In the genomic region with DNA sequence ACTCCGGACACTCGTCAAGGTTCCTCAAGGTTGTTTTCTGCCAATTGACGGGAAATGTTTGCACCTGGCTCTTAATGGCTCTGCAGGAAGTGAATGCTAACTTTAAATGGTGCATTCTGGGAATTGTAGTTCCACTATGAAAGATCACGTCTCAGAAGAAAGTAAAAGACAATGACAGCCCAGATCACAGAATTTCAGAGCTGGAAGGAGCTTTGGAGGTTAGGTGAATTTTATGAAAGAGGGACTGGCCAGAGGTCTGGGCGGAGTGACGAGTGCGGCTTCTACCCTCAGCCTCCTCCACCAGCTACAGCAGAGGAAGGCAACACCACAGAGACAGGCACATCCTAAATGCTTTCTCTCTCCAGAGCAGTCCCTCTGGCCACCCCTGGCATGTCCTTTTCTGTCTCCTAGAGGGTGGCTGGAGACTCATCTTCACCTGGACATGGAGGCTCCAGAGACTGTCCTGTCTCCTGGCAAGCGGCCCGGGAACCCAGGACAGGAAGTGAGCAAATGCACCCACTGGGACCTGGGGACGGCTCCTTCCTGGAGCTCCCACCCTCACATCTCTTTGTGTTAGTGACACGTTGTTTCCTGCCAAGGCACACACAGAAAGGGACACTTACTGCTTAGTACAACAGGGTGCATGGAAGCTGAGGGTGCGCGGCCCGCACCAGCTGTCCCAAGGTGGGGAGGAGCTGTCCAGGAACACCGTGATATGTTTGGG, we compare ENCODE assay signal across 8 cellular contexts.
DNase-seq lines count a peak whose midpoint lies in the region; TF ChIP-seq lines count a peak whose summit lies in the region.

No MANE protein-coding gene starts in this region.

- H3K4me1 Mint-ChIP-seq in activated naive CD4-positive, alpha-beta T cell treated with anti-CD3 and anti-CD28 coated beads, Interleukin-2, amount 50 U/mL, for 24 hours: peaks cover 47% of the 10 kb centered on the region

- H2AFZ ChIP-seq in Loucy (ENCODE audit: low read length): peak overlapping the region; percentile 74

- no peaks in the 10 kb centered on the region for H3K9me3 ChIP-seq in Loucy (ENCODE audit: insufficient read depth, low read depth, low read length)

- peaks cover 18% of the 10 kb centered on the region for H3K36me3 Mint-ChIP-seq in activated naive CD4-positive, alpha-beta T cell treated with anti-CD3 and anti-CD28 coated beads, Interleukin-2, amount 50 U/mL, for 24 hours

- peaks cover 28% of the 10 kb centered on the region for H3K79me2 ChIP-seq in Loucy (ENCODE audit: insufficient read depth, low read length)

- H3K4me1 ChIP-seq in Loucy (ENCODE audit: insufficient read depth, low read length, poor library complexity, severe bottlenecking): peaks cover 11% of the 10 kb centered on the region

- H4K20me1 ChIP-seq in Loucy (ENCODE audit: insufficient read depth, low read length, poor library complexity, severe bottlenecking): no peaks in the 10 kb centered on the region

- H3K9me2 ChIP-seq in Loucy (replicated peaks; ENCODE audit: low read depth, low read length): no peaks in the 10 kb centered on the region

- H3K4me3 ChIP-seq in Loucy (ENCODE audit: low read length, poor library complexity, severe bottlenecking) (peak overlapping the region; percentile 74), foreskin fibroblast (ENCODE audit: low read depth in 1 of 2, low read length in 2 of 2) (no peak overlapping the region)

- H3K4me2 ChIP-seq in Loucy (ENCODE audit: low read depth, low read length, poor library complexity, severe bottlenecking): peak overlapping the region; percentile 74

- no peaks in the 10 kb centered on the region for H3F3A ChIP-seq in Loucy (ENCODE audit: low read depth)

- peaks cover 5% of the 10 kb centered on the region for H3K9me3 Mint-ChIP-seq in activated naive CD4-positive, alpha-beta T cell treated with anti-CD3 and anti-CD28 coated beads, Interleukin-2, amount 50 U/mL, for 24 hours

- peak overlapping the region; percentile 84 for H3K4me3 Mint-ChIP-seq in activated naive CD4-positive, alpha-beta T cell treated with anti-CD3 and anti-CD28 coated beads, Interleukin-2, amount 50 U/mL, for 24 hours

- H3K27ac Mint-ChIP-seq in activated naive CD4-positive, alpha-beta T cell treated with anti-CD3 and anti-CD28 coated beads, Interleukin-2, amount 50 U/mL, for 24 hours: peak overlapping the region; percentile 94

- TF ChIP-seq CTCF in Loucy (conservative IDR thresholded peaks at IDR 0.05; ENCODE audit: low read length): no peak
- TF ChIP-seq CTCF in foreskin fibroblast (IDR thresholded peaks at IDR 0.05; ENCODE audit: low read depth, low read length): no peak

- DNase-seq in NCI-H2227 (lab: John Stamatoyannopoulos, UW; ENCODE audit: unreplicated experiment) (peak; percentile 67), NCI-H2227 treated with DMSO at 0.1 percent for 48 hours (lab: John Stamatoyannopoulos, UW) (no peak), left kidney (ENCODE audit: low read depth, low spot score) (peak; percentile 68), DMS79 (lab: John Stamatoyannopoulos, UW) (no peak), foreskin fibroblast (no peak), putamen (ENCODE audit: low spot score) (no peak)

- no peaks in the 10 kb centered on the region for H3K27me3 ChIP-seq in Loucy (ENCODE audit: insufficient read depth, low read length, poor library complexity, severe bottlenecking)

- peaks cover 3% of the 10 kb centered on the region; the same call in 1 of the 2 replicates for H3K36me3 ChIP-seq in Loucy (ENCODE audit: insufficient read depth, low read length)

- H3K9ac ChIP-seq in Loucy (ENCODE audit: low read depth, low read length, poor library complexity, severe bottlenecking): peak overlapping the region; percentile 64

- H3K27me3 Mint-ChIP-seq in activated naive CD4-positive, alpha-beta T cell treated with anti-CD3 and anti-CD28 coated beads, Interleukin-2, amount 50 U/mL, for 24 hours: no peaks in the 10 kb centered on the region

Comparison
In these comparisons a context has a peak if more than half of its experiments do, and no peak if none do; other contexts are left out.
1. DNase-seq: peak in NCI-H2227 (single experiment) and left kidney (single experiment); none in NCI-H2227 treated with DMSO at 0.1 percent for 48 hours (single experiment), DMS79 (single experiment), foreskin fibroblast (0 of 2) and putamen (single experiment).